8 cellular contexts compared by ENCODE assay signal in genomic region chr7:12686894-12687212, GRCh38. TPM values are rescaled to one million over a fixed set of nuclear protein-coding genes. Genes with fewer than 3 reads are reported as not detected.
DNase-seq lines count a peak whose midpoint lies in the region; ATAC-seq and TF ChIP-seq lines count a peak whose summit lies in the region.

No MANE protein-coding gene starts in this region.

- no peak for TF ChIP-seq EP300 in transverse colon (IDR thresholded peaks at IDR 0.05; ENCODE audit: low read depth)

- peak overlapping the region; percentile 82 for H3K9ac ChIP-seq in adipocyte (ENCODE audit: low read length)

- intact Hi-C loops in lower leg skin (cut with DNase I; ENCODE audit: low total_unique reads): loop anchor here (5.0 kb wide), 1 partner anchor 580 kb away; no protein-coding TSS in a partner anchor
- intact Hi-C loops in transverse colon (cut with DNase I; ENCODE audit: low total_unique reads): no loop called here

- H3K36me3 ChIP-seq in adipocyte (ENCODE audit: control insufficient read depth, insufficient read depth, low read length, severe bottlenecking) (no peaks in the 10 kb centered on the region), transverse colon (no peaks in the 10 kb centered on the region)

- 1% methylated on average over 21 to 28 of the region's 34 CpGs for WGBS in lower leg skin, 2 donors
- 0% methylated on average over 28 of the region's 34 CpGs; no CpG with 5 or more reads in 1 of the 2 donors for WGBS in transverse colon (ENCODE audit: low coverage in 1 of 2), 2 donors

- H3K9me3 Mint-ChIP-seq in activated T-cell treated with anti-CD3 and anti-CD28 coated beads, Interleukin-2, amount 50 U/mL, for 72 hours: no peaks in the 10 kb centered on the region

- no peaks in the 10 kb centered on the region for H3K9me3 ChIP-seq in adipocyte (ENCODE audit: control insufficient read depth, low read length)
- no peaks in the 10 kb centered on the region for H3K9me3 ChIP-seq in transverse colon

- H3K36me3 Mint-ChIP-seq in activated T-cell treated with anti-CD3 and anti-CD28 coated beads, Interleukin-2, amount 50 U/mL, for 72 hours (ENCODE audit: insufficient read depth in 2 of 2): no peaks in the 10 kb centered on the region

- TF ChIP-seq CTCF in lower leg skin (IDR thresholded peaks at IDR 0.05): no peak
- TF ChIP-seq CTCF in transverse colon (IDR thresholded peaks at IDR 0.05): peak in 3 of 5 experiments; percentile 20 to 37 (median 25)

- H3K4me3 ChIP-seq in adipocyte (ENCODE audit: low read length) (peak overlapping the region; percentile 85), lower leg skin (ENCODE audit: low read depth, poor library complexity, severe bottlenecking) (peak overlapping the region; percentile 71), transverse colon (peak overlapping the region; percentile 72 to 93 (median 90))

- H3K27me3 ChIP-seq in adipocyte (replicated peaks; ENCODE audit: control insufficient read depth, insufficient read depth, low read length) (no peaks in the 10 kb centered on the region), transverse colon (no peaks in the 10 kb centered on the region)

- in situ Hi-C loops in transverse colon (cut with MboI; ENCODE audit: low pct_ligation_motif_present in 1 of 4, low pct_unique_long_range_greater_than_20kb in 1 of 4, low sequenced_read_pairs in 3 of 4) (loop anchor here in 2 of 4 donors (10.0 kb wide), 1 partner anchor 578 kb away; no protein-coding TSS in a partner anchor), KBM-7 (cut with MboI; ENCODE audit: low pct_unique_long_range_greater_than_20kb, low sequenced_read_pairs) (loop anchor here (25.0 kb wide), 1 partner anchor 425 kb away; no protein-coding TSS in a partner anchor)

- peak overlapping the region; percentile 86 for H3K27ac Mint-ChIP-seq in activated T-cell treated with anti-CD3 and anti-CD28 coated beads, Interleukin-2, amount 50 U/mL, for 72 hours

- no peak for DNase-seq in activated T-cell treated with anti-CD3 and anti-CD28 coated beads, Interleukin-2, amount 50 U/mL, for 72 hours
- DNase-seq in activated T-cell treated with anti-CD3 and anti-CD28 coated beads, Interleukin-2, amount 50 U/mL, for 48 hours: no peak
- DNase-seq in adipocyte (ENCODE audit: low read depth) (no peak), lower leg skin (ENCODE audit: low spot score in 2 of 2) (no peak), transverse colon (no peak), OCI-M1 (lab: John Stamatoyannopoulos, UW) (no peak), KBM-7 (no peak)
- DNase-seq in activated CD4-positive, CD25-positive, alpha-beta regulatory T cell (lab: John Stamatoyannopoulos, UW): no peak

- no peak for TF ChIP-seq POLR2A in lower leg skin (IDR thresholded peaks at IDR 0.05)
- no peak for TF ChIP-seq POLR2A in transverse colon (IDR thresholded peaks at IDR 0.05)

- H3K4me1 ChIP-seq in adipocyte (ENCODE audit: control insufficient read depth, insufficient read depth, low read length) (peaks cover 22% of the 10 kb centered on the region), transverse colon (peaks cover 0 to 28% (median 10%) of the 10 kb centered on the region in 4 donors)

- no peaks in the 10 kb centered on the region for H3K27me3 Mint-ChIP-seq in activated T-cell treated with anti-CD3 and anti-CD28 coated beads, Interleukin-2, amount 50 U/mL, for 72 hours (ENCODE audit: low read depth)

- ATAC-seq in activated T-cell treated with anti-CD3 and anti-CD28 coated beads, Interleukin-2, amount 50 U/mL, for 72 hours (replicated peaks in 1 of 2): no peak

- peaks cover 24% of the 10 kb centered on the region for H3K4me1 Mint-ChIP-seq in activated T-cell treated with anti-CD3 and anti-CD28 coated beads, Interleukin-2, amount 50 U/mL, for 72 hours (ENCODE audit: low read depth)

- peak overlapping the region; percentile 97 to 99 for H3K4me3 Mint-ChIP-seq in activated T-cell treated with anti-CD3 and anti-CD28 coated beads, Interleukin-2, amount 50 U/mL, for 72 hours

- peak overlapping the region; percentile 95 to 99 (median 96) for H3K27ac ChIP-seq in transverse colon

RNA-seq across cellular contexts. Expression of gene ARL4A, which starts 0.6 kb away (rescaled TPM):
- total RNA-seq in activated T-cell treated with anti-CD3 and anti-CD28 coated beads, Interleukin-2, amount 50 U/mL, for 72 hours: 10 to 100 TPM; 12.1 to 13.5 TPM
- total RNA-seq in lower leg skin (100 to 1,000 TPM in 3 of 4 donors, 10 to 100 TPM in 1; 94.9 to 253 (median 143) TPM), transverse colon (100 to 1,000 TPM in 1 of 4 donors, 10 to 100 TPM in 3; 10.5 to 135 (median 74.9) TPM)

Comparison
In these comparisons a context has a peak if more than half of its experiments do, and no peak if none do; other contexts are left out.
1. CTCF ChIP-seq: peak in transverse colon (3 of 5); none in lower leg skin (0 of 3).
2. Peak in every context shown above with its lines, with median percentiles within 50 percentile points of each other: H3K4me3 ChIP-seq.